8 cellular contexts compared by ENCODE assay signal in the genomic region with DNA sequence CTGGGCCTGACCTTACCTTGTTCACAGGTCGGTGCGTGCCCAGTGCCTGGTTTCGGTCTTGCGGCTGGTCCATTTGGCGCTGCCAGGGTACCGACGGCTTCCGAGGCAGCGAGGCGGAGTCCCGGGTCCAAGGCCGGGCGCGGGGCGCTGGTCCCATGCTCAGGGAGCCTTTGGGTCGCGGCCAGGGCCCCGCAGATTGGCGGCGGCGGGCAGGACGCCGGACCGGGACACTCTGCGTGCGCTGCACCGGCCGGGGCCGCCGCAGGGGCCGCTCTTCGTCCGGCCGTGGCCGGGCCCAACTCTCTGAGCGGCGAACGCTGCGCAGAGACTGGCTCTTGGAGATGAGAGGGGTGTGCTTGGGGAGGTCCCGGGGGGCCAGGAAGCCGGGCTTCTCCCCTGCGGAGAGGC. TPM values are rescaled to one million over a fixed set of nuclear protein-coding genes. Genes with fewer than 3 reads are reported as not detected.
DNase-seq lines count a peak whose midpoint lies in the region; ATAC-seq, FAIRE-seq and TF ChIP-seq lines count a peak whose summit lies in the region.
"Had no signal": no experiment of that assay in that cellular context is flagged by ENCODE, and none has a peak within 500 bp of the region (broad histone marks: within the 10 kb centered on the region; RNA-seq: fewer than 3 reads in every experiment).

No MANE protein-coding gene starts in this region.

- H3K4me3 ChIP-seq in breast epithelium (peak overlapping the region; percentile 45 to 75 (median 54)), HepG2 (replicated peaks in 1 of 3; ENCODE audit: insufficient read depth in 1 of 3, low read depth in 2 of 3, low read length in 3 of 3) (peak overlapping the region in 1 of 3 experiments; percentile 61; a peak in 1 of 6 replicates), vagina (peak overlapping the region; percentile 46 to 53)

- no peaks in the 10 kb centered on the region for H3K27me3 Mint-ChIP-seq in MCF 10A (ENCODE audit: insufficient read depth, unreplicated experiment)
- H3K27me3 Mint-ChIP-seq: naive thymus-derived CD8-positive, alpha-beta T cell had no signal

- POLR2A ChIA-PET in MCF 10A (lab: Yijun Ruan, JAX) (interaction anchor here (0.7 kb wide), 1 partner anchor 20 kb away, joined by 3 read pairs; no protein-coding TSS in a partner anchor), HepG2 (lab: Yijun Ruan, JAX) (interaction anchor here (1.4 to 2.2 kb wide), 2 partner anchors 20 to 34 kb away, joined by 7 to 18 read pairs; a partner anchor contains a TSS)

- H3K4me1 ChIP-seq in breast epithelium (peaks cover 0 to 3% of the 10 kb centered on the region in 2 donors), HepG2 (ENCODE audit: insufficient read depth, low read length) (peaks cover 37% of the 10 kb centered on the region), vagina (peaks cover 42% of the 10 kb centered on the region)

- CTCF ChIA-PET in MCF 10A (lab: Yijun Ruan, JAX) (no interaction called here), HepG2 (lab: Yijun Ruan, JAX; ENCODE audit: low intra/inter-chr PET ratio, low total read pairs) (no interaction called here)

- H3K9ac ChIP-seq in HepG2 (ENCODE audit: insufficient read depth, low read depth, low read length) = no peak overlapping the region

- H3K4me3 Mint-ChIP-seq in MCF 10A (ENCODE audit: unreplicated experiment) = no peak overlapping the region

- no peaks in the 10 kb centered on the region for H3K9me3 ChIP-seq in breast epithelium
- no peaks in the 10 kb centered on the region for H3K9me3 ChIP-seq in HepG2 (ENCODE audit: low read length)
- no peaks in the 10 kb centered on the region for H3K9me3 ChIP-seq in vagina

- H3K36me3 ChIP-seq in breast epithelium (no peaks in the 10 kb centered on the region), HepG2 (replicated peaks in 1 of 2; ENCODE audit: control insufficient read depth in 1 of 2, insufficient read depth in 2 of 2, low read length in 2 of 2) (no peaks in the 10 kb centered on the region), vagina (no peaks in the 10 kb centered on the region)

- no TSS peak for BruUV-seq in MCF 10A (replicated peaks; lab: Mats Ljungman, UMichigan)
- no TSS peak for BruUV-seq in HepG2 (replicated peaks; lab: Mats Ljungman, UMichigan)

- H3K9me3 Mint-ChIP-seq in MCF 10A (ENCODE audit: unreplicated experiment) = no peaks in the 10 kb centered on the region

- ATAC-seq in HepG2 = no peak
- ATAC-seq in GM21619 (IDR thresholded peaks at IDR 0.05; ENCODE audit: unreplicated experiment) = no peak
- ATAC-seq: naive thymus-derived CD8-positive, alpha-beta T cell had no signal

- in situ Hi-C loops in HepG2 (cut with HindIII; ENCODE audit: extremely low pct_ligation_motif_present, low pct_unique_long_range_greater_than_20kb) = no loop called here

- no peak for TF ChIP-seq POLR2A in breast epithelium (IDR thresholded peaks at IDR 0.05)
- no peak for TF ChIP-seq POLR2A in HepG2 (IDR thresholded peaks at IDR 0.05; ENCODE audit: insufficient read depth in 1 of 2, low read depth in 2 of 2, low read length in 2 of 2)
- no peak for TF ChIP-seq POLR2A in vagina (IDR thresholded peaks at IDR 0.05)

- peak overlapping the region; percentile 8 to 61 for H3K27ac ChIP-seq in breast epithelium
- H3K27ac ChIP-seq in HepG2 (ENCODE audit: extremely low read length, insufficient read depth, low read length) = no peak overlapping the region
- peak overlapping the region; percentile 63 for H3K27ac ChIP-seq in vagina

- no CpG with 5 or more reads among the region's 42 CpGs for WGBS in HepG2 (ENCODE audit: low lambda C conversion rate)

- H4K20me1 ChIP-seq in HepG2 (ENCODE audit: insufficient read depth, low read length) = no peaks in the 10 kb centered on the region

- H3K27me3 ChIP-seq in breast epithelium (peaks cover 0 to 41% of the 10 kb centered on the region in 2 donors), HepG2 (ENCODE audit: control insufficient read depth in 1 of 2, insufficient read depth in 2 of 2, low read length in 2 of 2) (no peaks in the 10 kb centered on the region), vagina (no peaks in the 10 kb centered on the region)

- TF ChIP-seq RAD21 in HepG2 (CRISPR knock-in tag; IDR thresholded peaks at IDR 0.05) = no peak

- intact Hi-C loops in breast epithelium (cut with DNase I; ENCODE audit: low total_unique reads) = no loop called here
- intact Hi-C loops in MCF 10A (cut with micrococcal nuclease) = no loop called here
- intact Hi-C loops in HepG2 (cut with micrococcal nuclease; ENCODE audit: unreplicated experiment) = no loop called here
- intact Hi-C loops in vagina (cut with DNase I) = loop anchor here (10.0 kb wide), 1 partner anchor 102 kb away; no protein-coding TSS in a partner anchor

- H3K4me1 Mint-ChIP-seq in MCF 10A (ENCODE audit: insufficient read depth, unreplicated experiment) = peaks cover 14% of the 10 kb centered on the region

- no peaks in the 10 kb centered on the region for H3K79me2 ChIP-seq in HepG2 (ENCODE audit: insufficient read depth, low read length)

- TF ChIP-seq EP300 in HepG2 (IDR thresholded peaks at IDR 0.05; ENCODE audit: low read depth in 2 of 2, low read length in 2 of 2) (no peak), HepG2 (CRISPR knock-in tag; IDR thresholded peaks at IDR 0.05; ENCODE audit: borderline replicate concordance) (no peak)

- H3K27ac Mint-ChIP-seq in MCF 10A (ENCODE audit: low read depth, unreplicated experiment) = no peak overlapping the region

- H3K4me2 ChIP-seq in HepG2 (ENCODE audit: low read depth, low read length) = peak overlapping the region; percentile 69

- peaks cover 10% of the 10 kb centered on the region for H3K36me3 Mint-ChIP-seq in MCF 10A (ENCODE audit: insufficient read depth, unreplicated experiment)

- DNase-seq in breast epithelium (ENCODE audit: low spot score in 2 of 2) (no peak), MCF 10A (ENCODE audit: unreplicated experiment) (no peak), HepG2 (ENCODE audit: low spot score) (no peak), vagina (ENCODE audit: extremely low spot score in 2 of 2) (no peak), NCI-H526 (lab: John Stamatoyannopoulos, UW) (no peak)

- no peak overlapping the region for H2AFZ ChIP-seq in HepG2 (ENCODE audit: low read length)

- TF ChIP-seq CTCF in breast epithelium (IDR thresholded peaks at IDR 0.05) (peak in 1 of 3 donors; percentile 15), MCF 10A (IDR thresholded peaks at IDR 0.05; ENCODE audit: unreplicated experiment) (no peak), HepG2 (CRISPR knock-in tag; IDR thresholded peaks at IDR 0.05) (no peak), vagina (IDR thresholded peaks at IDR 0.05) (no peak)

- FAIRE-seq in HepG2 (lab: Jason Lieb, UNC) = no peak

RNA-seq across cellular contexts. Expression of a gene that starts 3.3 kb away (rescaled TPM):
- total RNA-seq in breast epithelium (10 to 100 TPM; 17.6 to 51.1 (median 34.9) TPM), MCF 10A (2022) (46.4 and 46.5 TPM in 2 replicates), HepG2 (2016; rRNA removed; fragmentation: Illumina TruSeq; extraction: Trizol) (4.7 and 5.1 TPM in 2 replicates), vagina (44.4 TPM)
- 1.7 TPM in 2 replicates for total RNA-seq in HepG2 (2016; cell fraction: cytosol; rRNA removed; fragmentation: Illumina TruSeq; extraction: Trizol; ENCODE audit: low read depth)
- total RNA-seq in HepG2 (2016; cell fraction: insoluble cytoplasmic fraction; rRNA removed; fragmentation: Illumina TruSeq; extraction: Trizol) = 4.4 and 4.5 TPM in 2 replicates
- 5.9 TPM in 2 replicates for total RNA-seq in HepG2 (2016; cell fraction: membrane; rRNA removed; fragmentation: Illumina TruSeq; extraction: Trizol)
- 4.9 and 5.5 TPM in 2 replicates for total RNA-seq in HepG2 (2016; cell fraction: nucleus; rRNA removed; fragmentation: Illumina TruSeq; extraction: Trizol)
- 4.8 and 6.3 TPM in 2 replicates for polyA plus RNA-seq in HepG2 (2011; rRNA removed)
- polyA plus RNA-seq in HepG2 (2011; cell fraction: cytosol; rRNA removed) = 3.3 and 4.8 TPM in 2 replicates
- 17.3 and 17.8 TPM in 2 replicates for polyA plus RNA-seq in HepG2 (2011; cell fraction: nucleus; rRNA removed)
- polyA plus RNA-seq in HepG2 (2012) = 7.0 and 7.1 TPM in 2 replicates
- polyA plus RNA-seq in HepG2 (2016; cell fraction: cytosol; fragmentation: Illumina TruSeq; extraction: Trizol; ENCODE audit: low read depth) = 3.1 and 3.8 TPM in 2 replicates
- polyA plus RNA-seq in HepG2 (2016; cell fraction: insoluble cytoplasmic fraction; fragmentation: Illumina TruSeq; extraction: Trizol; ENCODE audit: low read depth) = 11.7 and 16.9 TPM in 2 replicates
- polyA plus RNA-seq in HepG2 (2016; cell fraction: membrane; fragmentation: Illumina TruSeq; extraction: Trizol; ENCODE audit: low read depth) = 9.4 and 11.9 TPM in 2 replicates
- 23.3 and 23.4 TPM in 2 replicates for polyA plus RNA-seq in HepG2 (2016; cell fraction: nucleus; fragmentation: Illumina TruSeq; extraction: Trizol; ENCODE audit: insufficient read depth, low read depth)
- polyA minus RNA-seq in HepG2 (2011; rRNA and poly(A)+ RNA removed; ENCODE audit: low replicate concordance) = 5.2 and 6.7 TPM in 2 replicates
- 4.1 and 4.7 TPM in 2 replicates for polyA minus RNA-seq in HepG2 (2011; cell fraction: cytosol; rRNA and poly(A)+ RNA removed)
- polyA minus RNA-seq in HepG2 (2011; cell fraction: nucleus; rRNA and poly(A)+ RNA removed) = 7.0 and 7.5 TPM in 2 replicates

RNA-seq across cellular contexts. Expression of a gene that starts 11.2 kb away (rescaled TPM):
- total RNA-seq in breast epithelium = 1 to 10 TPM; 1.8 to 5.9 (median 3.4) TPM
- not detected in 2 replicates for total RNA-seq in MCF 10A (2022)
- not detected in 2 replicates for total RNA-seq in HepG2 (2016; rRNA removed; fragmentation: Illumina TruSeq; extraction: Trizol)
- not detected in 2 replicates for total RNA-seq in HepG2 (2016; cell fraction: cytosol; rRNA removed; fragmentation: Illumina TruSeq; extraction: Trizol; ENCODE audit: low read depth)
- not detected in 2 replicates for total RNA-seq in HepG2 (2016; cell fraction: insoluble cytoplasmic fraction; rRNA removed; fragmentation: Illumina TruSeq; extraction: Trizol)
- total RNA-seq in HepG2 (2016; cell fraction: membrane; rRNA removed; fragmentation: Illumina TruSeq; extraction: Trizol) = not detected in 2 replicates
- not detected in 2 replicates for total RNA-seq in HepG2 (2016; cell fraction: nucleus; rRNA removed; fragmentation: Illumina TruSeq; extraction: Trizol)
- not detected in 2 replicates for polyA plus RNA-seq in HepG2 (2011; rRNA removed)
- polyA plus RNA-seq in HepG2 (2011; cell fraction: cytosol; rRNA removed) = 0.01 TPM in 1 of 2 replicates, not detected in the other
- polyA plus RNA-seq in HepG2 (2011; cell fraction: nucleus; rRNA removed) = 0.09 TPM in 1 of 2 replicates, not detected in the other
- not detected in 2 replicates for polyA plus RNA-seq in HepG2 (2012)
- not detected in 2 replicates for polyA plus RNA-seq in HepG2 (2016; cell fraction: cytosol; fragmentation: Illumina TruSeq; extraction: Trizol; ENCODE audit: low read depth)
- not detected in 2 replicates for polyA plus RNA-seq in HepG2 (2016; cell fraction: insoluble cytoplasmic fraction; fragmentation: Illumina TruSeq; extraction: Trizol; ENCODE audit: low read depth)
- polyA plus RNA-seq in HepG2 (2016; cell fraction: membrane; fragmentation: Illumina TruSeq; extraction: Trizol; ENCODE audit: low read depth) = not detected in 2 replicates
- not detected in 2 replicates for polyA plus RNA-seq in HepG2 (2016; cell fraction: nucleus; fragmentation: Illumina TruSeq; extraction: Trizol; ENCODE audit: insufficient read depth, low read depth)
- polyA minus RNA-seq in HepG2 (2011; rRNA and poly(A)+ RNA removed; ENCODE audit: low replicate concordance) = not detected in 2 replicates
- polyA minus RNA-seq in HepG2 (2011; cell fraction: cytosol; rRNA and poly(A)+ RNA removed) = not detected in 2 replicates
- polyA minus RNA-seq in HepG2 (2011; cell fraction: nucleus; rRNA and poly(A)+ RNA removed) = not detected in 2 replicates
- 7.9 TPM for total RNA-seq in vagina

RNA-seq across cellular contexts. Expression of a gene that starts 26.2 kb away (rescaled TPM):
- total RNA-seq in breast epithelium (1 to 10 TPM in 2 of 3 donors, not detected in 1; 5.6 to 6.2 TPM), MCF 10A (2022) (not detected in 2 replicates), HepG2 (2016; rRNA removed; fragmentation: Illumina TruSeq; extraction: Trizol) (0.49 and 1.0 TPM in 2 replicates), vagina (not detected)
- total RNA-seq in HepG2 (2016; cell fraction: cytosol; rRNA removed; fragmentation: Illumina TruSeq; extraction: Trizol; ENCODE audit: low read depth) = 0.10 and 0.53 TPM in 2 replicates
- total RNA-seq in HepG2 (2016; cell fraction: insoluble cytoplasmic fraction; rRNA removed; fragmentation: Illumina TruSeq; extraction: Trizol) = 0.46 and 1.3 TPM in 2 replicates
- 0.17 and 0.49 TPM in 2 replicates for total RNA-seq in HepG2 (2016; cell fraction: membrane; rRNA removed; fragmentation: Illumina TruSeq; extraction: Trizol)
- 0.94 and 1.4 TPM in 2 replicates for total RNA-seq in HepG2 (2016; cell fraction: nucleus; rRNA removed; fragmentation: Illumina TruSeq; extraction: Trizol)
- polyA plus RNA-seq in HepG2 (2011; rRNA removed) = 0.04 and 0.35 TPM in 2 replicates
- polyA plus RNA-seq in HepG2 (2011; cell fraction: cytosol; rRNA removed) = 0.08 and 0.22 TPM in 2 replicates
- 0.27 and 0.69 TPM in 2 replicates for polyA plus RNA-seq in HepG2 (2011; cell fraction: nucleus; rRNA removed)
- polyA plus RNA-seq in HepG2 (2012) = 0.11 and 1.1 TPM in 2 replicates
- polyA plus RNA-seq in HepG2 (2016; cell fraction: cytosol; fragmentation: Illumina TruSeq; extraction: Trizol; ENCODE audit: low read depth) = 0.11 and 0.19 TPM in 2 replicates
- 0.35 and 0.38 TPM in 2 replicates for polyA plus RNA-seq in HepG2 (2016; cell fraction: insoluble cytoplasmic fraction; fragmentation: Illumina TruSeq; extraction: Trizol; ENCODE audit: low read depth)
- polyA plus RNA-seq in HepG2 (2016; cell fraction: membrane; fragmentation: Illumina TruSeq; extraction: Trizol; ENCODE audit: low read depth) = 0.22 and 0.28 TPM in 2 replicates
- polyA plus RNA-seq in HepG2 (2016; cell fraction: nucleus; fragmentation: Illumina TruSeq; extraction: Trizol; ENCODE audit: insufficient read depth, low read depth) = 0.79 and 2.3 TPM in 2 replicates
- 0.07 and 0.34 TPM in 2 replicates for polyA minus RNA-seq in HepG2 (2011; rRNA and poly(A)+ RNA removed; ENCODE audit: low replicate concordance)
- 0.20 TPM in 1 of 2 replicates, not detected in the other for polyA minus RNA-seq in HepG2 (2011; cell fraction: cytosol; rRNA and poly(A)+ RNA removed)
- 1.0 TPM in 1 of 2 replicates, not detected in the other for polyA minus RNA-seq in HepG2 (2011; cell fraction: nucleus; rRNA and poly(A)+ RNA removed)
- total RNA-seq: RPMI7951 had no signal

RNA-seq across cellular contexts. Expression of a gene that starts 34.3 kb away (rescaled TPM):
- total RNA-seq in breast epithelium (100 to 1,000 TPM in 2 of 3 donors, 10 to 100 TPM in 1; 77.6 to 141 (median 122) TPM), MCF 10A (2022) (84.7 and 89.0 TPM in 2 replicates), HepG2 (2016; rRNA removed; fragmentation: Illumina TruSeq; extraction: Trizol) (27.3 and 48.2 TPM in 2 replicates), vagina (127 TPM)
- total RNA-seq in HepG2 (2016; cell fraction: cytosol; rRNA removed; fragmentation: Illumina TruSeq; extraction: Trizol; ENCODE audit: low read depth) = 42.8 and 43.6 TPM in 2 replicates
- total RNA-seq in HepG2 (2016; cell fraction: insoluble cytoplasmic fraction; rRNA removed; fragmentation: Illumina TruSeq; extraction: Trizol) = 28.1 and 49.6 TPM in 2 replicates
- total RNA-seq in HepG2 (2016; cell fraction: membrane; rRNA removed; fragmentation: Illumina TruSeq; extraction: Trizol) = 19.3 and 21.1 TPM in 2 replicates
- 58.1 and 60.2 TPM in 2 replicates for total RNA-seq in HepG2 (2016; cell fraction: nucleus; rRNA removed; fragmentation: Illumina TruSeq; extraction: Trizol)
- 49.6 and 63.4 TPM in 2 replicates for polyA plus RNA-seq in HepG2 (2011; rRNA removed)
- polyA plus RNA-seq in HepG2 (2011; cell fraction: cytosol; rRNA removed) = 25.4 and 26.0 TPM in 2 replicates
- polyA plus RNA-seq in HepG2 (2011; cell fraction: nucleus; rRNA removed) = 267 and 311 TPM in 2 replicates
- polyA plus RNA-seq in HepG2 (2012) = 54.1 and 55.4 TPM in 2 replicates
- polyA plus RNA-seq in HepG2 (2016; cell fraction: cytosol; fragmentation: Illumina TruSeq; extraction: Trizol; ENCODE audit: low read depth) = 3.5 and 4.1 TPM in 2 replicates
- polyA plus RNA-seq in HepG2 (2016; cell fraction: insoluble cytoplasmic fraction; fragmentation: Illumina TruSeq; extraction: Trizol; ENCODE audit: low read depth) = 25.4 and 30.1 TPM in 2 replicates
- polyA plus RNA-seq in HepG2 (2016; cell fraction: membrane; fragmentation: Illumina TruSeq; extraction: Trizol; ENCODE audit: low read depth) = 5.6 and 6.0 TPM in 2 replicates
- polyA plus RNA-seq in HepG2 (2016; cell fraction: nucleus; fragmentation: Illumina TruSeq; extraction: Trizol; ENCODE audit: insufficient read depth, low read depth) = 142 and 146 TPM in 2 replicates
- 57.8 and 104 TPM in 2 replicates for polyA minus RNA-seq in HepG2 (2011; rRNA and poly(A)+ RNA removed; ENCODE audit: low replicate concordance)
- 22.7 and 31.4 TPM in 2 replicates for polyA minus RNA-seq in HepG2 (2011; cell fraction: cytosol; rRNA and poly(A)+ RNA removed)
- 67.1 and 87.6 TPM in 2 replicates for polyA minus RNA-seq in HepG2 (2011; cell fraction: nucleus; rRNA and poly(A)+ RNA removed)

RNA-seq across cellular contexts. Expression of a gene that starts 55.2 kb away (rescaled TPM):
- 10 to 100 TPM in 1 of 3 donors, 1 to 10 TPM in 2; 8.8 to 26.9 (median 9.4) TPM for total RNA-seq in breast epithelium
- not detected in 2 replicates for total RNA-seq in MCF 10A (2022)
- total RNA-seq in HepG2 (2016; rRNA removed; fragmentation: Illumina TruSeq; extraction: Trizol) = not detected in 2 replicates
- total RNA-seq in HepG2 (2016; cell fraction: cytosol; rRNA removed; fragmentation: Illumina TruSeq; extraction: Trizol; ENCODE audit: low read depth) = not detected in 2 replicates
- not detected in 2 replicates for total RNA-seq in HepG2 (2016; cell fraction: insoluble cytoplasmic fraction; rRNA removed; fragmentation: Illumina TruSeq; extraction: Trizol)
- not detected in 2 replicates for total RNA-seq in HepG2 (2016; cell fraction: membrane; rRNA removed; fragmentation: Illumina TruSeq; extraction: Trizol)
- not detected in 2 replicates for total RNA-seq in HepG2 (2016; cell fraction: nucleus; rRNA removed; fragmentation: Illumina TruSeq; extraction: Trizol)
- polyA plus RNA-seq in HepG2 (2011; rRNA removed) = 0.05 and 0.09 TPM in 2 replicates
- polyA plus RNA-seq in HepG2 (2011; cell fraction: cytosol; rRNA removed) = 0.04 TPM in 1 of 2 replicates, not detected in the other
- 0.06 and 0.07 TPM in 2 replicates for polyA plus RNA-seq in HepG2 (2011; cell fraction: nucleus; rRNA removed)
- polyA plus RNA-seq in HepG2 (2012) = 0.08 and 0.13 TPM in 2 replicates
- polyA plus RNA-seq in HepG2 (2016; cell fraction: cytosol; fragmentation: Illumina TruSeq; extraction: Trizol; ENCODE audit: low read depth) = not detected in 2 replicates
- polyA plus RNA-seq in HepG2 (2016; cell fraction: insoluble cytoplasmic fraction; fragmentation: Illumina TruSeq; extraction: Trizol; ENCODE audit: low read depth) = not detected in 2 replicates
- polyA plus RNA-seq in HepG2 (2016; cell fraction: membrane; fragmentation: Illumina TruSeq; extraction: Trizol; ENCODE audit: low read depth) = not detected in 2 replicates
- not detected in 2 replicates for polyA plus RNA-seq in HepG2 (2016; cell fraction: nucleus; fragmentation: Illumina TruSeq; extraction: Trizol; ENCODE audit: insufficient read depth, low read depth)
- polyA minus RNA-seq in HepG2 (2011; rRNA and poly(A)+ RNA removed; ENCODE audit: low replicate concordance) = not detected in 2 replicates
- not detected in 2 replicates for polyA minus RNA-seq in HepG2 (2011; cell fraction: cytosol; rRNA and poly(A)+ RNA removed)
- polyA minus RNA-seq in HepG2 (2011; cell fraction: nucleus; rRNA and poly(A)+ RNA removed) = not detected in 2 replicates
- total RNA-seq in vagina = 12.3 TPM
- total RNA-seq: RPMI7951 had no signal
